38 cellular contexts compared by ENCODE assay signal in genomic region chr11:49151211-49151610, GRCh38. TPM values are rescaled to one million over a fixed set of nuclear protein-coding genes. Genes with fewer than 3 reads are reported as not detected.
"Had no signal": no experiment of that assay in that cellular context is flagged by ENCODE, and none has a peak within 500 bp of the region (broad histone marks: within the 10 kb centered on the region; RNA-seq: fewer than 3 reads in every experiment).

No MANE protein-coding gene starts in this region.

- DNase-seq: Karpas-422, Kasumi-1, MG63, MM.1S, MV-4-11, NCI-H1048, NCI-H1092, NCI-H1092 treated with DMSO at 0.1 percent for 48 hours, NCI-H1105, NCI-H1105 treated with DMSO at 0.1 percent for 48 hours, NCI-H1417, NCI-H1417 treated with DMSO at 0.1 percent for 48 hours, NCI-H1436, NCI-H1436 treated with DMSO at 0.1 percent for 48 hours, NCI-H146, NCI-H1694, NCI-H1694 treated with DMSO at 0.1 percent for 48 hours, NCI-H187, NCI-H187 treated with DMSO at 0.1 percent for 48 hours, NCI-H1930, NCI-H2029, NCI-H2029 treated with DMSO at 0.1 percent for 48 hours, NCI-H2081, NCI-H2081 treated with DMSO at 0.1 percent for 48 hours, NCI-H2107, NCI-H2171, NCI-H2171 treated with DMSO at 0.1 percent for 48 hours, NCI-H2227 treated with DMSO at 0.1 percent for 48 hours, NCI-H226, NCI-H345, NCI-H446, NCI-H446 treated with DMSO at 0.1 percent for 48 hours, NCI-H510A had no signal

- H3K4me3 ChIP-seq: MG63 had no signal

- H3K36me3 ChIP-seq: MG63 had no signal

- H3K27ac ChIP-seq: KMS-11 had no signal

- H3K27me3 ChIP-seq: MG63 had no signal

RNA-seq across cellular contexts. Expression of gene FOLH1, which starts 57.2 kb away (rescaled TPM):
- total RNA-seq: LHCN-M2, M059J, MCF 10A, NCI-H460 had no signal
